22 cellular contexts compared by ENCODE assay signal in the genomic region with DNA sequence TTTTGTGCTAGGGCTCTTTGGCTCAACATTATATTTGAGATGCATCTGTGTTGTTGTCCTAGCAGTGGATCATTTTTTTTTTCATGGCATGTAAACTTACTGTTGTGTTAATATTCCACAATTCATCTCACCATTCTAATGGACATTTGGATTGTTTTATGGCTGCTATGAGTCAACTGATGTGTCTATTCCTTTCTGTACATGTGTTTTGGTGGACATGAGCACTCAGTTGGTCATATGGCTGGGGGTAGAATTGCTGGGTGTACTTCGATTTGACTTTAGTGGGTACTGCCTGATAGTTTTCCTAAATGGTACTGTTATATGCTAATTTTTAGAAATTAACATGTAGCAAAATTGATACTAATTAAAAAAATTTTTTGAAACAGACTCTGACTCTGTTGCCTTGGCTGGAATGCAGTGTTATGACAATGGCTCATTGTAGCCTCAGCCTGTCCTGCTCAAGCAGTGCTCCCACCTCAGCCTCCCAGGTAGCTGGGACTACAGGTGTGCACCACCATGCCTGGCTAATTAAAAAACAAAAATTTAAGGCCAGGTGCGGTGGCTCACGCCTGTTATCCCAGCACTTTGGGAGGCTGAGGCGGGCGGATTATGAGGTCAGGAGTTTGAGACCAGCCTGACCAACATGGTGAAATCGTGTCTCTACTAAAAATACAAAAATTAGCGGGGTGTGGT. TPM values are rescaled to one million over a fixed set of nuclear protein-coding genes. Genes with fewer than 3 reads are reported as not detected.
DNase-seq lines count a peak whose midpoint lies in the region; ATAC-seq and TF ChIP-seq lines count a peak whose summit lies in the region.
"Had no signal": no experiment of that assay in that cellular context is flagged by ENCODE, and none has a peak within 500 bp of the region (broad histone marks: within the 10 kb centered on the region; RNA-seq: fewer than 3 reads in every experiment).

No MANE protein-coding gene starts in this region.

- CTCF ChIA-PET in WTC11 (lab: Charles Lee) = no interaction called here

- peaks cover 6% of the 10 kb centered on the region for H3K9me3 Mint-ChIP-seq in WTC11
- H3K9me3 Mint-ChIP-seq: CD8-positive, alpha-beta memory T cell had no signal

- ATAC-seq in left cardiac atrium (no peak), WTC11 (no peak), lower lobe of right lung (no peak), GM18511 (IDR thresholded peaks at IDR 0.05; ENCODE audit: unreplicated experiment) (no peak)
- ATAC-seq: K562, SK-N-SH treated with all-trans-retinoic acid at 6 μM for 48 hours had no signal

- no peaks in the 10 kb centered on the region for H3K27me3 ChIP-seq in lower lobe of right lung (ENCODE audit: low read depth)

- H3K4me1 Mint-ChIP-seq in WTC11 = no peaks in the 10 kb centered on the region

- no peaks in the 10 kb centered on the region for H3K9me3 ChIP-seq in lower lobe of right lung

- H3K4me1 ChIP-seq in lower lobe of right lung = no peaks in the 10 kb centered on the region

- H3K27ac ChIP-seq in lower lobe of right lung = no peak overlapping the region
- H3K27ac ChIP-seq: C4-2B had no signal

- POLR2A ChIA-PET in WTC11 (lab: Charles Lee) = no interaction called here

- peaks cover 9% of the 10 kb centered on the region for H3K36me3 Mint-ChIP-seq in WTC11

- H3K27me3 Mint-ChIP-seq in WTC11 (ENCODE audit: low read depth) = no peaks in the 10 kb centered on the region
- H3K27me3 Mint-ChIP-seq: CD8-positive, alpha-beta memory T cell had no signal

- no peaks in the 10 kb centered on the region for H3K36me3 ChIP-seq in lower lobe of right lung

- H3K4me3 ChIP-seq in lower lobe of right lung = no peak overlapping the region
- H3K4me3 ChIP-seq: K562 had no signal

- no peak overlapping the region for H3K4me3 Mint-ChIP-seq in WTC11
- H3K4me3 Mint-ChIP-seq: CD8-positive, alpha-beta memory T cell had no signal

- intact Hi-C loops in cardiac septum (cut with DNase I) = no loop called here
- intact Hi-C loops in left cardiac atrium (cut with DNase I) = no loop called here
- intact Hi-C loops in lower lobe of right lung (cut with DNase I) = no loop called here

- TF ChIP-seq CTCF in WTC11 (IDR thresholded peaks at IDR 0.05) (no peak), lower lobe of right lung (IDR thresholded peaks at IDR 0.05) (no peak)

- H3K27ac Mint-ChIP-seq in WTC11 = peak overlapping the region; percentile 69; the same call in 1 of the 2 replicates

- DNase-seq in cardiac septum (ENCODE audit: low spot score) = peak; percentile 9
- DNase-seq in left cardiac atrium = no peak
- no peak for DNase-seq in WTC11 (ENCODE audit: low spot score)
- DNase-seq in lower lobe of right lung = peak; percentile 10
- no peak for DNase-seq in central memory CD4-positive, alpha-beta T cell
- no peak for DNase-seq in activated CD4-positive, alpha-beta T cell treated with anti-CD3 and anti-CD28 coated beads, Interleukin-2, amount 50 U/mL, for 4 hours
- DNase-seq: Calu3; CD8-positive, alpha-beta memory T cell; DMS153; GOT3; MM.1S; NCI-H1092; NCI-H1436; NCI-H2029 treated with DMSO at 0.1 percent for 48 hours; NCI-H226; NCI-H510A treated with DMSO at 0.1 percent for 48 hours; NCI-H774; NK-92 treated with Interleukin-12 subunit alpha and Interleukin-12 subunit beta, amount 100 ng/mL, for 24 hours had no signal

TF ChIP-seq in WTC11, 78 proteins besides CTCF, POLR2A, EP300 and RAD21:
- TF ChIP-seq HMGA2 (CRISPR knock-in tag; IDR thresholded peaks at IDR 0.05) (no peak), IRF2 (CRISPR knock-in tag; IDR thresholded peaks at IDR 0.05; ENCODE audit: borderline replicate concordance, low read depth) (no peak), JUN (CRISPR knock-in tag; IDR thresholded peaks at IDR 0.05) (no peak), NFE2L1 (CRISPR knock-in tag; IDR thresholded peaks at IDR 0.05) (no peak), NR3C1 (CRISPR knock-in tag; conservative IDR thresholded peaks at IDR 0.05; ENCODE audit: low read depth) (no peak), GRHL2 (CRISPR knock-in tag; IDR thresholded peaks at IDR 0.05; ENCODE audit: insufficient replicate concordance, severe bottlenecking) (no peak), MYBL2 (CRISPR knock-in tag; IDR thresholded peaks at IDR 0.05) (no peak)
- TF ChIP-seq, protein P1, sequence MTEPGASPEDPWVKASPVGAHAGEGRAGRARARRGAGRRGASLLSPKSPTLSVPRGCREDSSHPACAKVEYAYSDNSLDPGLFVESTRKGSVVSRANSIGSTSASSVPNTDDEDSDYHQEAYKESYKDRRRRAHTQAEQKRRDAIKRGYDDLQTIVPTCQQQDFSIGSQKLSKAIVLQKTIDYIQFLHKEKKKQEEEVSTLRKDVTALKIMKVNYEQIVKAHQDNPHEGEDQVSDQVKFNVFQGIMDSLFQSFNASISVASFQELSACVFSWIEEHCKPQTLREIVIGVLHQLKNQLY (CRISPR knock-in tag; IDR thresholded peaks at IDR 0.05) = no peak
TF ChIP-seq in WTC11: peak in this region for 0.

RNA-seq across cellular contexts. Expression of a gene that starts 9.0 kb away (rescaled TPM):
- total RNA-seq in cardiac septum = 19.5 TPM
- 10 to 100 TPM; 15.1 to 16.6 TPM for total RNA-seq in left cardiac atrium
- total RNA-seq in WTC11 (2021) = 24.4 to 28.1 TPM (median 24.6 TPM) in 3 replicates
- 26.1 TPM for total RNA-seq in lower lobe of right lung

Comparison
In these comparisons a context has a peak if more than half of its experiments do, and no peak if none do; other contexts are left out.
1. DNase-seq: peak in cardiac septum (single experiment) and lower lobe of right lung (single experiment); none in left cardiac atrium (single experiment), WTC11 (single experiment), central memory CD4-positive, alpha-beta T cell (single experiment) and activated CD4-positive, alpha-beta T cell treated with anti-CD3 and anti-CD28 coated beads, Interleukin-2, amount 50 U/mL, for 4 hours (0 of 2).